Comparison of ENCODE assay signal across 15 cellular contexts in the genomic region with DNA sequence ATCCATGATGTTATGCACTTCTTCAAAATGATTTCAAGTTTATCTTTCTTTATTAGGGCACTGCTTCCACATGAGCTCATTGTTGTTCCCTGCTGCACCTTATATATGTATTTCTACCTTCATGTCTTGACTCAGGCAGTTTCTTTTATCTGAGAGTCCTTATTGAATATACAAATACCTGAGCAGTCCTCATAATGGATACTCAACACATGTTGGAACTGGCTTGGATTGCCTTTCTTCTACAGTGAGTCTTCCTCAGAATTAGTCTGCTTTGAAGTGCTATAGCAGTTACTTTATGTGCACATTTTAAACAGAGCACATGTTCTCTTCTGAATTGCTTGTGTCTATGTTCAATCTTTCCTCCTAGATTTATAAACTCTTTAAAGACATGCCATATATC. TPM values are rescaled to one million over a fixed set of nuclear protein-coding genes. Genes with fewer than 3 reads are reported as not detected.
A peak's percentile ranks its signal among the peaks of the same experiment; 100 is the strongest.
DNase-seq lines count a peak whose midpoint lies in the region; ATAC-seq and TF ChIP-seq lines count a peak whose summit lies in the region.
"Had no signal": no experiment of that assay in that cellular context is flagged by ENCODE, and none has a peak within 500 bp of the region (broad histone marks: within the 10 kb centered on the region; RNA-seq: fewer than 3 reads in every experiment).

No MANE protein-coding gene starts in this region.

- H4K91ac ChIP-seq in mesenchymal stem cell (ENCODE audit: low read length), result no peak overlapping the region

- no peak overlapping the region for H2BK5ac ChIP-seq in mesenchymal stem cell (ENCODE audit: low read depth, low read length, poor library complexity, severe bottlenecking)

- peaks cover 26% of the 10 kb centered on the region for H3K4me1 Mint-ChIP-seq in MCF 10A (ENCODE audit: insufficient read depth, unreplicated experiment)

- H3K27me3 ChIP-seq in breast epithelium (no peaks in the 10 kb centered on the region), mesenchymal stem cell (ENCODE audit: control insufficient read depth in 1 of 2, insufficient read depth in 1 of 2, low read length in 2 of 2) (no peaks in the 10 kb centered on the region)

- H3K14ac ChIP-seq in mesenchymal stem cell (ENCODE audit: low read length in 2 of 2), result no peak overlapping the region

- H3K4me1 ChIP-seq in breast epithelium, result no peaks in the 10 kb centered on the region
- H3K4me1 ChIP-seq in mesenchymal stem cell (ENCODE audit: control insufficient read depth, insufficient read depth, low read depth, low read length), result peaks cover 7% of the 10 kb centered on the region

- H3K36me3 ChIP-seq in breast epithelium (no peaks in the 10 kb centered on the region), mesenchymal stem cell (ENCODE audit: control insufficient read depth in 1 of 2, insufficient read depth in 2 of 2, low read depth in 1 of 2, low read length in 2 of 2) (no peaks in the 10 kb centered on the region)

- no peak overlapping the region for H2BK120ac ChIP-seq in mesenchymal stem cell (ENCODE audit: low read depth, low read length)

- POLR2A ChIA-PET in MCF 10A (lab: Yijun Ruan, JAX), result interaction anchor here (1.1 to 5.7 kb wide), 7 partner anchors 10 to 179 kb away, joined by 4 to 36 read pairs (median 11); no protein-coding TSS in a partner anchor

- H3K9me3 ChIP-seq in breast epithelium, result no peaks in the 10 kb centered on the region
- no peaks in the 10 kb centered on the region for H3K9me3 ChIP-seq in mesenchymal stem cell (ENCODE audit: control insufficient read depth, low read length)

- H3K23ac ChIP-seq in mesenchymal stem cell (ENCODE audit: low read length in 2 of 2), result no peak overlapping the region

- H3K9me3 Mint-ChIP-seq in MCF 10A (ENCODE audit: unreplicated experiment), result no peaks in the 10 kb centered on the region

- H2AFZ ChIP-seq in mesenchymal stem cell (ENCODE audit: low read depth, low read length), result no peak overlapping the region

- ATAC-seq in HG02852 (IDR thresholded peaks at IDR 0.05; ENCODE audit: unreplicated experiment) (no peak), HG03135 (IDR thresholded peaks at IDR 0.05; ENCODE audit: unreplicated experiment) (no peak)
- no peak for ATAC-seq in stimulated activated naive CD8-positive, alpha-beta T cell treated with anti-CD3 and anti-CD28 coated beads, Interleukin-15, Interleukin-2, amounts not matched to agents 100 U/mL and 50 U/mL, for 24 hours

- H3K4me3 ChIP-seq in breast epithelium, result no peak overlapping the region
- H3K4me3 ChIP-seq in epithelial cell of esophagus (ENCODE audit: low read length), result no peak overlapping the region
- no peak overlapping the region for H3K4me3 ChIP-seq in mesenchymal stem cell (ENCODE audit: insufficient read depth in 1 of 2, low read depth in 1 of 2, low read length in 2 of 2)

- intact Hi-C loops in MCF 10A (cut with micrococcal nuclease) (loop anchor here (1.0 kb wide), 1 partner anchor 45 kb away; the partner anchor contains the start of genes LOC128125822 and PTP4A1), breast epithelium (cut with DNase I; ENCODE audit: low total_unique reads) (no loop called here)

- DNase-seq in MCF 10A (ENCODE audit: unreplicated experiment) (no peak), breast epithelium (ENCODE audit: low spot score in 2 of 2) (no peak), epithelial cell of esophagus (ENCODE audit: low read depth) (peak; percentile 55), mesenchymal stem cell (no peak)
- no peak for DNase-seq in activated CD4-positive, alpha-beta T cell treated with anti-CD3 and anti-CD28 coated beads for 4 hours
- no peak for DNase-seq in stimulated activated naive CD8-positive, alpha-beta T cell treated with anti-CD3 and anti-CD28 coated beads, Interleukin-15, Interleukin-2, amounts not matched to agents 100 U/mL and 50 U/mL, for 24 hours
- DNase-seq: CD4-positive, alpha-beta memory T cell; DMS79 treated with DMSO at 0.1 percent for 48 hours; Karpas-422; MM.1S; NCI-H1092 treated with DMSO at 0.1 percent for 48 hours; NCI-H2081 treated with DMSO at 0.1 percent for 48 hours; NCI-H524 treated with DMSO at 0.1 percent for 48 hours had no signal

- H3K18ac ChIP-seq in mesenchymal stem cell (ENCODE audit: low read depth in 1 of 2, low read length in 2 of 2), result no peak overlapping the region

- H2BK12ac ChIP-seq in mesenchymal stem cell (ENCODE audit: low read length in 2 of 2), result no peak overlapping the region

- H2AK5ac ChIP-seq in mesenchymal stem cell (ENCODE audit: low read length, severe bottlenecking), result no peak overlapping the region

- H3K27ac ChIP-seq in breast epithelium (no peak overlapping the region), mesenchymal stem cell (ENCODE audit: low read length, poor library complexity, severe bottlenecking) (no peak overlapping the region)

- no peak overlapping the region for H4K8ac ChIP-seq in mesenchymal stem cell (ENCODE audit: low read length)

- H3K79me1 ChIP-seq in mesenchymal stem cell (replicated peaks; ENCODE audit: low read length, poor library complexity, severe bottlenecking), result no peaks in the 10 kb centered on the region

- peak overlapping the region; percentile 23 for H3K9ac ChIP-seq in mesenchymal stem cell (ENCODE audit: low read length)

- CTCF ChIA-PET in MCF 10A (lab: Yijun Ruan, JAX), result interaction anchor here (1.0 to 1.2 kb wide), 4 partner anchors 37 to 174 kb away, joined by 3 to 4 read pairs (median 3); no protein-coding TSS in a partner anchor

- TF ChIP-seq CTCF in MCF 10A (IDR thresholded peaks at IDR 0.05; ENCODE audit: unreplicated experiment) (no peak), breast epithelium (IDR thresholded peaks at IDR 0.05) (no peak), epithelial cell of esophagus (IDR thresholded peaks at IDR 0.05; ENCODE audit: insufficient read depth, low read depth, low read length, missing control alignments) (no peak)

- H3K4me3 Mint-ChIP-seq in MCF 10A (ENCODE audit: unreplicated experiment), result peak overlapping the region; percentile 33
- H3K4me3 Mint-ChIP-seq: CD4-positive, alpha-beta memory T cell had no signal

- no peak overlapping the region for H3K4me2 ChIP-seq in mesenchymal stem cell (ENCODE audit: low read length, poor library complexity, severe bottlenecking)

- H3K27ac Mint-ChIP-seq in MCF 10A (ENCODE audit: low read depth, unreplicated experiment), result peak overlapping the region; percentile 84
- H3K27ac Mint-ChIP-seq: CD4-positive, alpha-beta memory T cell had no signal

- H3K36me3 Mint-ChIP-seq in MCF 10A (ENCODE audit: insufficient read depth, unreplicated experiment), result peaks cover 6% of the 10 kb centered on the region
- H3K36me3 Mint-ChIP-seq: CD4-positive, alpha-beta memory T cell had no signal

- TF ChIP-seq POLR2A in breast epithelium (IDR thresholded peaks at IDR 0.05), result no peak

- H3K27me3 Mint-ChIP-seq in MCF 10A (ENCODE audit: insufficient read depth, unreplicated experiment), result no peaks in the 10 kb centered on the region
- H3K27me3 Mint-ChIP-seq: CD4-positive, alpha-beta memory T cell had no signal

- H3K4ac ChIP-seq in mesenchymal stem cell (ENCODE audit: low read depth in 1 of 2, low read length in 2 of 2), result no peak overlapping the region

- no peak overlapping the region for H2BK15ac ChIP-seq in mesenchymal stem cell (ENCODE audit: low read depth, poor library complexity, severe bottlenecking)

- BruUV-seq in MCF 10A (replicated peaks; lab: Mats Ljungman, UMichigan), result no TSS peak

RNA-seq across cellular contexts. Expression of gene PTP4A1, which starts 45.3 kb away (rescaled TPM):
- total RNA-seq in MCF 10A (2022) (239 and 382 TPM in 2 replicates), breast epithelium (10 to 100 TPM; 22.9 to 38.5 (median 26.9) TPM)
- 80.4 TPM for polyA plus RNA-seq in mesenchymal stem cell (2013, experiment 1 of 2)
- 82.9 TPM for polyA plus RNA-seq in mesenchymal stem cell (2013, experiment 2 of 2)
